9 cellular contexts compared by ENCODE assay signal in the genomic region with DNA sequence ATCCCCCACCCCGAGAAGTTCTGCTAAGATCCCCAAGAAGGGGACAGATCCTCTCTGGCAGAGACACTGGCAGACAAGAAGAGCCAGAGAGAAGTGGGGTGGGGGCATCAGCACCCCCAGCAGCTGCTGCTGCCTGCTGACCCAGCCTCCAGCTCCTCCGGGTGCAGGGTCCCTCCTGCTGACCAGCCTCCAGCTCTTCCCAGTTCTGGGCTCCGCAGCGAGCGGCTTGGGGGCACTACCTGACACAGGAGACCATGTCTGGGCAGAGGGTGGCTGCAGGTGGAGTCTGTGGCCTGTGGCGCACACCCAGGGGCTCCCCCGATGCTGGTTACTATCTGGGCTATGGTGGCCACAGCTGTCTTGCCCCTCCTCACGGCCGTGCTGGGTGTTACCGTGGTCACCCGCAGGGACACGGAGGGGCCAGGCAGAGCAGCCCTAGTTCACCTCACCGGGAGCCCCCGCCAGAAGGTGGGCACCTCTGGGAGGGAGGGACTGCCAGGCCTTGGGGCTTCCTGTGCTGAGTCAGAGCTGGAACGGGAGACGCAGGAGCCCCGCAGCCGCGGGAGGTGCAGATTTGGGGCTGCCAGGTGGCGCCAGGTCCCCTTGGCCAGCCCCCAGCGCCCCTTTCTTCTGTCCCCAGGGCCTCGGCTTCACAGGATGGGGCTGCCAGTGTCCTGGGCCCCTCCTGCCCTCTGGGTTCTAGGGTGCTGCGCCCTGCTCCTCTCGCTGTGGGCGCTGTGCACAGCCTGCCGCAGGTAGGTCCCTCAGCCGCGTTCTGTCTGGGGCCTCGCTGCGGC. TPM values are rescaled to one million over a fixed set of nuclear protein-coding genes. Genes with fewer than 3 reads are reported as not detected.
DNase-seq lines count a peak whose midpoint lies in the region; ATAC-seq and TF ChIP-seq lines count a peak whose summit lies in the region.
"Had no signal": no experiment of that assay in that cellular context is flagged by ENCODE, and none has a peak within 500 bp of the region (broad histone marks: within the 10 kb centered on the region; RNA-seq: fewer than 3 reads in every experiment).

No MANE protein-coding gene starts in this region.

- H3K4me3 ChIP-seq in CD8-positive, alpha-beta memory T cell (ENCODE audit: low read length), result peak overlapping the region; percentile 96
- peak overlapping the region; percentile 86 for H3K4me3 ChIP-seq in Loucy (ENCODE audit: low read length, poor library complexity, severe bottlenecking)
- peak overlapping the region; percentile 9 for H3K4me3 ChIP-seq in mucosa of stomach (ENCODE audit: low read length)

- POLR2A ChIA-PET in CD8-positive, alpha-beta memory T cell (lab: Charles Lee), result interaction anchor here (0.6 to 4.9 kb wide), 14 partner anchors 9 to 127 kb away, joined by 3 to 84 read pairs (median 5); a partner anchor contains a TSS

- peak; percentile 61 to 84 (median 73) for DNase-seq in CD8-positive, alpha-beta memory T cell
- peak; percentile 84 for DNase-seq in activated effector memory CD4-positive, alpha-beta T cell treated with anti-CD3 and anti-CD28 coated beads, Interleukin-2, amount 50 U/mL, for 16 hours
- no peak for DNase-seq in HK-2 (ENCODE audit: unreplicated experiment)

- peaks cover 0 to 3% of the 10 kb centered on the region in 2 donors for H3K27me3 Mint-ChIP-seq in CD8-positive, alpha-beta memory T cell

- peak overlapping the region; percentile 87 for H3K27ac ChIP-seq in CD8-positive, alpha-beta memory T cell (ENCODE audit: low read depth, low read length)
- H3K27ac ChIP-seq: VCaP had no signal

- H3K36me3 ChIP-seq in CD8-positive, alpha-beta memory T cell (ENCODE audit: insufficient read depth, low read length), result peaks cover 19% of the 10 kb centered on the region
- H3K36me3 ChIP-seq in Loucy (ENCODE audit: insufficient read depth, low read length) (peaks cover 25% of the 10 kb centered on the region; the same call in 1 of the 2 replicates), mucosa of stomach (ENCODE audit: control insufficient read depth, insufficient read depth, low read length) (peaks cover 6% of the 10 kb centered on the region)

- CTCF ChIA-PET in CD8-positive, alpha-beta memory T cell (lab: Charles Lee), result interaction anchor here (1.1 to 4.5 kb wide), 14 partner anchors 12 to 199 kb away, joined by 3 to 39 read pairs (median 6); a partner anchor contains a TSS

- H3K4me1 Mint-ChIP-seq in CD8-positive, alpha-beta memory T cell, result peaks cover 11 to 39% (median 17%) of the 10 kb centered on the region in 3 donors

- peaks cover 39% of the 10 kb centered on the region for H3K4me1 ChIP-seq in CD8-positive, alpha-beta memory T cell (ENCODE audit: insufficient read depth, low read length)
- H3K4me1 ChIP-seq in Loucy (ENCODE audit: insufficient read depth, low read length, poor library complexity, severe bottlenecking), result peaks cover 39% of the 10 kb centered on the region
- peaks cover 47% of the 10 kb centered on the region for H3K4me1 ChIP-seq in mucosa of stomach (ENCODE audit: control insufficient read depth, insufficient read depth, low read length)

- H3K79me2 ChIP-seq in Loucy (ENCODE audit: insufficient read depth, low read length), result peaks cover 51% of the 10 kb centered on the region

- peak overlapping the region; percentile 95 for H3K4me2 ChIP-seq in Loucy (ENCODE audit: low read depth, low read length, poor library complexity, severe bottlenecking)

- peak overlapping the region; percentile 88 to 95 (median 92) for H3K4me3 Mint-ChIP-seq in CD8-positive, alpha-beta memory T cell

- no peaks in the 10 kb centered on the region for H3K9me3 ChIP-seq in CD8-positive, alpha-beta memory T cell (ENCODE audit: low read length)
- H3K9me3 ChIP-seq in Loucy (ENCODE audit: insufficient read depth, low read depth, low read length), result no peaks in the 10 kb centered on the region
- H3K9me3 ChIP-seq in mucosa of stomach (ENCODE audit: control insufficient read depth, low read length), result no peaks in the 10 kb centered on the region

- H3K9me2 ChIP-seq in Loucy (replicated peaks; ENCODE audit: low read depth, low read length), result no peaks in the 10 kb centered on the region

- no peaks in the 10 kb centered on the region for H3F3A ChIP-seq in Loucy (ENCODE audit: low read depth)

- TF ChIP-seq CTCF in Loucy (conservative IDR thresholded peaks at IDR 0.05; ENCODE audit: low read length), result peak; percentile 20; the same call in 1 of the 2 replicates

- no peaks in the 10 kb centered on the region for H3K27me3 ChIP-seq in CD8-positive, alpha-beta memory T cell (ENCODE audit: insufficient read depth, low read length, poor library complexity, severe bottlenecking)
- H3K27me3 ChIP-seq in Loucy (ENCODE audit: insufficient read depth, low read length, poor library complexity, severe bottlenecking) (no peaks in the 10 kb centered on the region), mucosa of stomach (ENCODE audit: control insufficient read depth, insufficient read depth, low read length) (no peaks in the 10 kb centered on the region)

- peaks cover 30% of the 10 kb centered on the region for H4K20me1 ChIP-seq in Loucy (ENCODE audit: insufficient read depth, low read length, poor library complexity, severe bottlenecking)

- H3K36me3 Mint-ChIP-seq in CD8-positive, alpha-beta memory T cell, result peaks cover 2 to 35% (median 5%) of the 10 kb centered on the region in 3 donors

- ATAC-seq in HG02970 (IDR thresholded peaks at IDR 0.05; ENCODE audit: low FRiP score, unreplicated experiment) (no peak), HG03095 (IDR thresholded peaks at IDR 0.05; ENCODE audit: unreplicated experiment) (no peak), GM21381 (IDR thresholded peaks at IDR 0.05; ENCODE audit: unreplicated experiment) (no peak)

- no peaks in the 10 kb centered on the region for H3K9me3 Mint-ChIP-seq in CD8-positive, alpha-beta memory T cell

- H2AFZ ChIP-seq in Loucy (ENCODE audit: low read length), result no peak overlapping the region

- peak overlapping the region; percentile 84 to 97 (median 92) for H3K27ac Mint-ChIP-seq in CD8-positive, alpha-beta memory T cell

- H3K9ac ChIP-seq in Loucy (ENCODE audit: low read depth, low read length, poor library complexity, severe bottlenecking) (peak overlapping the region; percentile 98), mucosa of stomach (ENCODE audit: low read length) (peak overlapping the region; percentile 64)

RNA-seq across cellular contexts. Expression of a gene that starts 0.6 kb away (rescaled TPM):
- 10 to 100 TPM; 18.4 to 19.6 TPM for total RNA-seq in CD8-positive, alpha-beta memory T cell
- 366 TPM for polyA plus RNA-seq in CD8-positive, alpha-beta memory T cell

RNA-seq across cellular contexts. Expression of a gene that starts 2.5 kb away (rescaled TPM):
- total RNA-seq in CD8-positive, alpha-beta memory T cell, result 10 to 100 TPM; 37.5 to 40.6 TPM
- 7.8 TPM for polyA plus RNA-seq in CD8-positive, alpha-beta memory T cell

RNA-seq across cellular contexts. Expression of a gene that starts 29.3 kb away (rescaled TPM):
- total RNA-seq in CD8-positive, alpha-beta memory T cell, result 10 to 100 TPM; 29.7 to 29.9 TPM
- polyA plus RNA-seq in CD8-positive, alpha-beta memory T cell, result 77.5 TPM

RNA-seq across cellular contexts. Expression of a gene that starts 29.3 kb away (rescaled TPM):
- 10 to 100 TPM; 63.7 to 72.8 TPM for total RNA-seq in CD8-positive, alpha-beta memory T cell
- 73.9 TPM for polyA plus RNA-seq in CD8-positive, alpha-beta memory T cell

RNA-seq across cellular contexts. Expression of a gene that starts 40.6 kb away (rescaled TPM):
- not detected for total RNA-seq in CD8-positive, alpha-beta memory T cell
- 0.22 TPM for polyA plus RNA-seq in CD8-positive, alpha-beta memory T cell

Comparison
In these comparisons a context has a peak if more than half of its experiments do, and no peak if none do; other contexts are left out.
1. H3K4me3 ChIP-seq: peak in every context shown above with its lines; median percentile 96 in CD8-positive, alpha-beta memory T cell; 86 in Loucy; 9 in mucosa of stomach.